Comparison of ENCODE assay signal across 17 cellular contexts in the genomic region with DNA sequence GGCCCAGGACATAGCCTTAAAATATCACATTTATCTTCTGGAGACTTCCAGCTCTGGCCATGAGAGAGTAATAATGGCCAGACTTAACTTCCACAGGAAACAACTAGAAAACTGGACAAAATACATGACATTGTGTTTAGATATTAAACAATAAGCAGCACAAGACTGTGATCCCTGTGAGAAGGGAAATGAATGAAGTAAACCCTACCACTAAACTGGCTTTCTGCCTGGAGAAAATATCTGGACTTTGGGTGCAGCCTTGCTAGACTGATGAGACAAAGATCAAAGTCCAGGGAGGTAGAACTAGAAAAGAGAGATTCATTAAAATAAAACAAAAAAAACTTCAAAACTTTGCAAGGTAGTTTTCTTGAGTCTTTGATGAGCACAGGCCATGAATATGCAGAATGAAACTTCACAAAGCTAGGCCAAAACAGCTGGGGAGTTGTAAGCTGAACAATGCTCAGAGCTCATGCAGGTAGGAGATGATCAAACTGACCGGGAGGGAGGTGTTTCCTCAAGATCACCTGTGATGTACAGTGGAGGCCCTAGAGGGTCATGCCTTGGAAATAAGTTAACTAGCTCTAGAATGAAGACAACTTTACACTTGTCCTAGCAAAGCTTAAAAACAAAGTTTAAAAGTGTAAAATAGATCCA.
"Had no signal": no experiment of that assay in that cellular context is flagged by ENCODE, and none has a peak within 500 bp of the region (broad histone marks: within the 10 kb centered on the region; RNA-seq: fewer than 3 reads in every experiment).

No MANE protein-coding gene starts in this region.

- H3K9me3 ChIP-seq: body of pancreas, gastrocnemius medialis, tibial artery had no signal

- H3K4me3 ChIP-seq: body of pancreas, gastrocnemius medialis, tibial artery had no signal

- H3K4me1 ChIP-seq: body of pancreas, gastrocnemius medialis, tibial artery had no signal

- H3K36me3 Mint-ChIP-seq: natural killer cell had no signal

- DNase-seq: activated CD4-positive, alpha-beta T cell treated with anti-CD3 and anti-CD28 coated beads for 48 hours; activated CD4-positive, CD25-positive, alpha-beta regulatory T cell; activated CD8-positive, alpha-beta memory T cell treated with anti-CD3 and anti-CD28 coated beads, Interleukin-2, amount 50 U/mL, for 4 hours; activated gamma-delta T cell; activated T-cell treated with anti-CD3 and anti-CD28 coated beads, Interleukin-2, amount 50 U/mL, for 48 hours; amygdala; body of pancreas; caudate nucleus; erythroblast; gastrocnemius medialis; natural killer cell; nucleus accumbens; stimulated activated CD8-positive, alpha-beta memory T cell treated with anti-CD3 and anti-CD28 coated beads, Interleukin-4, amount 100 ng/mL, for 48 hours; stimulated activated naive CD8-positive, alpha-beta T cell treated with anti-CD3 and anti-CD28 coated beads, Interleukin-15, Interleukin-2, amounts not matched to agents 100 U/mL and 50 U/mL, for 24 hours; T1000; tibial artery had no signal

- H3K36me3 ChIP-seq: gastrocnemius medialis had no signal

- ATAC-seq: body of pancreas, gastrocnemius medialis, natural killer cell had no signal

- H3K27ac Mint-ChIP-seq: natural killer cell had no signal

- H3K27ac ChIP-seq: body of pancreas, gastrocnemius medialis, tibial artery had no signal

- H3K27me3 ChIP-seq: body of pancreas, gastrocnemius medialis, tibial artery had no signal

- H3K4me1 Mint-ChIP-seq: natural killer cell had no signal

- H3K4me3 Mint-ChIP-seq: natural killer cell had no signal

- H3K9me3 Mint-ChIP-seq: activated naive CD4-positive, alpha-beta T cell treated with anti-CD3 and anti-CD28 coated beads, Interleukin-2, amount 50 U/mL, for 72 hours; natural killer cell had no signal
